18 cellular contexts compared by ENCODE assay signal in the genomic region with DNA sequence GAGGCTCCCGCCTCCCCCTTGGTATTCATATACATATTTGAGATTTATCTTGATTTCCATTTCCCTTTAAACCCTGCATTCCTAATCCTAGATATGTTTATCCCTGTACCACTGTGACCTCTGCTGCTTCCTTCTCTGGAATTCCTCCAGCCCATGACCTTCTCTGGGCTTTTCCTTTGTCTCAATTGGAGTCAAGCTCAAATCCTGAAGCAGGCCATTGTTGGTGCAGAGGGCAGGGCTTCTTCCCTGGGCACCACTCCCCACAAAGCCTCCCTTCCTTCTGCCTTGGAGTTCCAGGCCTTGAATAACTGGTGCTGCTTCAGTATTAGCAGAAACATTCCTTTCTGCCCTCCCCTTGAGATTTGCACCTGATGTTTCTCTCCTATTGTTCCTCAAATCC.
"Had no signal": no experiment of that assay in that cellular context is flagged by ENCODE, and none has a peak within 500 bp of the region (broad histone marks: within the 10 kb centered on the region; RNA-seq: fewer than 3 reads in every experiment).

No MANE protein-coding gene starts in this region.

- H3K9me3 Mint-ChIP-seq: activated CD4-positive, alpha-beta T cell treated with anti-CD3 and anti-CD28 coated beads, Interleukin-2, amount 10 ng/mL, durations not matched to agents 7 days and 5 days; activated naive CD4-positive, alpha-beta T cell treated with anti-CD3 and anti-CD28 coated beads, Interleukin-2, amount 10 ng/mL, durations not matched to agents 7 days and 5 days; activated T-cell treated with anti-CD3 and anti-CD28 coated beads, Interleukin-2, amount 50 U/mL, for 4 hours had no signal

- H3K27me3 Mint-ChIP-seq: activated CD4-positive, alpha-beta T cell treated with anti-CD3 and anti-CD28 coated beads, Interleukin-2, amount 10 ng/mL, durations not matched to agents 7 days and 5 days; activated naive CD4-positive, alpha-beta T cell treated with anti-CD3 and anti-CD28 coated beads, Interleukin-2, amount 10 ng/mL, durations not matched to agents 7 days and 5 days; stimulated activated memory B cell treated with anti-CD40 and anti-IgM and Interleukin-4, amounts not matched to agents 10 μg/mL and 1 μg/mL and 100 μg/mL, for 72 hours had no signal

- H3K4me1 ChIP-seq: pancreas had no signal

- H3K27ac Mint-ChIP-seq: activated CD4-positive, alpha-beta T cell treated with anti-CD3 and anti-CD28 coated beads, Interleukin-2, amount 10 ng/mL, durations not matched to agents 7 days and 5 days; activated naive CD4-positive, alpha-beta T cell treated with anti-CD3 and anti-CD28 coated beads, Interleukin-2, amount 10 ng/mL, durations not matched to agents 7 days and 5 days; activated naive CD8-positive, alpha-beta T cell treated with anti-CD3 and anti-CD28 coated beads, Interleukin-2, amount 50 U/mL, for 24 hours; naive thymus-derived CD8-positive, alpha-beta T cell; stimulated activated memory B cell treated with anti-CD40 and anti-IgM and Interleukin-4, amounts not matched to agents 10 μg/mL and 1 μg/mL and 100 μg/mL, for 72 hours had no signal

- H3K36me3 ChIP-seq: brain microvascular endothelial cell, pancreas, sigmoid colon, thoracic aorta had no signal

- H3K27me3 ChIP-seq: brain microvascular endothelial cell, pancreas, sigmoid colon had no signal

- DNase-seq: activated CD4-positive, alpha-beta T cell treated with anti-CD3 and anti-CD28 coated beads, Interleukin-2, amount 10 ng/mL, durations not matched to agents 7 days and 5 days; activated CD8-positive, alpha-beta memory T cell treated with anti-CD3 and anti-CD28 coated beads, Interleukin-2, amount 50 U/mL, for 4 hours; activated naive CD4-positive, alpha-beta T cell treated with anti-CD3 and anti-CD28 coated beads, Interleukin-2, amount 10 ng/mL, durations not matched to agents 7 days and 5 days; activated naive CD8-positive, alpha-beta T cell treated with anti-CD3 and anti-CD28 coated beads, Interleukin-2, amount 50 U/mL, for 24 hours; activated T-cell treated with anti-CD3 and anti-CD28 coated beads, Interleukin-2, amount 50 U/mL, for 4 hours; aorta; brain microvascular endothelial cell; cerebellar nuclear complex; cortex of kidney; mesenchymal stem cell; naive thymus-derived CD8-positive, alpha-beta T cell; pancreas; sigmoid colon; stimulated activated CD4-positive, alpha-beta T cell treated with anti-CD3 and anti-CD28 coated beads, Interleukin-4, amount 100 ng/mL, for 24 hours; T1000 had no signal

- H3K36me3 Mint-ChIP-seq: activated naive CD4-positive, alpha-beta T cell treated with anti-CD3 and anti-CD28 coated beads, Interleukin-2, amount 10 ng/mL, durations not matched to agents 7 days and 5 days; naive thymus-derived CD8-positive, alpha-beta T cell; stimulated activated memory B cell treated with anti-CD40 and anti-IgM and Interleukin-4, amounts not matched to agents 10 μg/mL and 1 μg/mL and 100 μg/mL, for 72 hours had no signal

- ATAC-seq: activated CD4-positive, CD25-positive, alpha-beta regulatory T cell treated with anti-CD3 and anti-CD28 coated beads, Interleukin-2, amount 50 U/mL, for 24 hours; activated naive CD8-positive, alpha-beta T cell treated with anti-CD3 and anti-CD28 coated beads, Interleukin-2, amount 50 U/mL, for 24 hours; activated T-cell treated with anti-CD3 and anti-CD28 coated beads, Interleukin-2, amount 50 U/mL, for 4 hours; naive thymus-derived CD8-positive, alpha-beta T cell; pancreas; stimulated activated memory B cell treated with anti-CD40 and anti-IgM and Interleukin-4, amounts not matched to agents 10 μg/mL and 1 μg/mL and 100 μg/mL, for 72 hours had no signal

- H3K4me1 Mint-ChIP-seq: activated CD4-positive, alpha-beta T cell treated with anti-CD3 and anti-CD28 coated beads, Interleukin-2, amount 10 ng/mL, durations not matched to agents 7 days and 5 days; activated naive CD4-positive, alpha-beta T cell treated with anti-CD3 and anti-CD28 coated beads, Interleukin-2, amount 10 ng/mL, durations not matched to agents 7 days and 5 days; activated naive CD8-positive, alpha-beta T cell treated with anti-CD3 and anti-CD28 coated beads, Interleukin-2, amount 50 U/mL, for 24 hours; naive thymus-derived CD8-positive, alpha-beta T cell; stimulated activated memory B cell treated with anti-CD40 and anti-IgM and Interleukin-4, amounts not matched to agents 10 μg/mL and 1 μg/mL and 100 μg/mL, for 72 hours had no signal

- H3K27ac ChIP-seq: brain microvascular endothelial cell, pancreas, thoracic aorta had no signal

- H3K9me3 ChIP-seq: pancreas, sigmoid colon, thoracic aorta had no signal

- H3K4me3 ChIP-seq: pancreas, sigmoid colon, thoracic aorta had no signal

- H3K4me3 Mint-ChIP-seq: activated CD4-positive, alpha-beta T cell treated with anti-CD3 and anti-CD28 coated beads, Interleukin-2, amount 10 ng/mL, durations not matched to agents 7 days and 5 days; activated naive CD4-positive, alpha-beta T cell treated with anti-CD3 and anti-CD28 coated beads, Interleukin-2, amount 10 ng/mL, durations not matched to agents 7 days and 5 days; activated naive CD8-positive, alpha-beta T cell treated with anti-CD3 and anti-CD28 coated beads, Interleukin-2, amount 50 U/mL, for 24 hours; activated T-cell treated with anti-CD3 and anti-CD28 coated beads, Interleukin-2, amount 50 U/mL, for 4 hours; naive thymus-derived CD8-positive, alpha-beta T cell; stimulated activated memory B cell treated with anti-CD40 and anti-IgM and Interleukin-4, amounts not matched to agents 10 μg/mL and 1 μg/mL and 100 μg/mL, for 72 hours had no signal
